Comparison of ENCODE assay signal across 20 cellular contexts in genomic region chr2:37181726-37182684, GRCh38. TPM values are rescaled to one million over a fixed set of nuclear protein-coding genes. Genes with fewer than 3 reads are reported as not detected.
DNase-seq lines count a peak whose midpoint lies in the region; ATAC-seq and TF ChIP-seq lines count a peak whose summit lies in the region.
"Had no signal": no experiment of that assay in that cellular context is flagged by ENCODE, and none has a peak within 500 bp of the region (broad histone marks: within the 10 kb centered on the region; RNA-seq: fewer than 3 reads in every experiment).

No MANE protein-coding gene starts in this region.

- no peaks in the 10 kb centered on the region for H3K9me3 Mint-ChIP-seq in Caco-2 (ENCODE audit: unreplicated experiment)
- H3K9me3 Mint-ChIP-seq: naive thymus-derived CD4-positive, alpha-beta T cell; T-cell had no signal

- H3K4me1 Mint-ChIP-seq in Caco-2 (ENCODE audit: low read depth, unreplicated experiment): peaks cover 25% of the 10 kb centered on the region
- H3K4me1 Mint-ChIP-seq: naive thymus-derived CD4-positive, alpha-beta T cell; T-cell had no signal

- no peaks in the 10 kb centered on the region for H3K79me1 ChIP-seq in mesendoderm (ENCODE audit: low read length)

- H3K4me3 ChIP-seq in Caco-2 (ENCODE audit: low read depth, low read length) (no peak overlapping the region), astrocyte of the spinal cord (ENCODE audit: low read depth, low read length) (no peak overlapping the region), mesendoderm (ENCODE audit: low read length) (no peak overlapping the region), adrenal gland (no peak overlapping the region)
- H3K4me3 ChIP-seq: coronary artery, esophagus muscularis mucosa, left ventricle myocardium inferior, right atrium auricular region had no signal

- peak overlapping the region; percentile 5 for H2BK5ac ChIP-seq in mesendoderm (ENCODE audit: low read length)

- H3K27me3 ChIP-seq in Caco-2 (replicated peaks; ENCODE audit: control insufficient read depth, insufficient read depth, low read length): no peaks in the 10 kb centered on the region
- no peaks in the 10 kb centered on the region for H3K27me3 ChIP-seq in mesendoderm (ENCODE audit: insufficient read depth, low read length, poor library complexity)
- H3K27me3 ChIP-seq in foreskin keratinocyte: no peaks in the 10 kb centered on the region
- no peaks in the 10 kb centered on the region for H3K27me3 ChIP-seq in adrenal gland
- H3K27me3 ChIP-seq: right atrium auricular region had no signal

- H3K4me2 ChIP-seq in mesendoderm (ENCODE audit: low read length): no peak overlapping the region

- peaks cover 6% of the 10 kb centered on the region for H3K4me1 ChIP-seq in Caco-2
- peaks cover 4% of the 10 kb centered on the region for H3K4me1 ChIP-seq in mesendoderm (ENCODE audit: control insufficient read depth, low read depth, low read length)
- H3K4me1 ChIP-seq in foreskin keratinocyte: peaks cover 6% of the 10 kb centered on the region
- no peaks in the 10 kb centered on the region for H3K4me1 ChIP-seq in adrenal gland (replicated peaks in 1 of 2)
- H3K4me1 ChIP-seq: esophagus muscularis mucosa, left ventricle myocardium inferior, right atrium auricular region had no signal

- H2BK120ac ChIP-seq in mesendoderm (ENCODE audit: low read depth, low read length): peak overlapping the region; percentile 89

- H3K18ac ChIP-seq in mesendoderm (ENCODE audit: low read length): peak overlapping the region; percentile 80

- H3K27ac ChIP-seq in mesendoderm (ENCODE audit: low read depth, low read length): peak overlapping the region; percentile 86
- no peak overlapping the region for H3K27ac ChIP-seq in foreskin keratinocyte
- H3K27ac ChIP-seq in adrenal gland: no peak overlapping the region
- H3K27ac ChIP-seq: coronary artery, esophagus muscularis mucosa, left ventricle myocardium inferior, right atrium auricular region had no signal

- TF ChIP-seq POLR2A in adrenal gland (IDR thresholded peaks at IDR 0.05): no peak

- H3K23ac ChIP-seq in mesendoderm (ENCODE audit: low read length): no peak overlapping the region

- peak overlapping the region; percentile 17 for H3K27ac Mint-ChIP-seq in Caco-2 (ENCODE audit: unreplicated experiment)
- H3K27ac Mint-ChIP-seq: naive thymus-derived CD4-positive, alpha-beta T cell; T-cell had no signal

- DNase-seq in Caco-2: no peak
- DNase-seq in HT-29 (ENCODE audit: low spot score): peak; percentile 26
- DNase-seq in astrocyte of the spinal cord (ENCODE audit: low read depth, low spot score): peak; percentile 8
- DNase-seq in mesendoderm: peak; percentile 87
- no peak for DNase-seq in foreskin keratinocyte
- no peak for DNase-seq in adrenal gland
- DNase-seq in mesenteric fat pad (ENCODE audit: low spot score): no peak
- no peak for DNase-seq in activated gamma-delta T cell (lab: John Stamatoyannopoulos, UW)
- DNase-seq: anterior cingulate cortex; hippocampal formation; left ventricle myocardium inferior; naive thymus-derived CD4-positive, alpha-beta T cell; NCI-H2081 treated with DMSO at 0.1 percent for 48 hours; NCI-H82; stimulated activated CD4-positive, alpha-beta T cell treated with anti-CD3 and anti-CD28 coated beads, Interleukin-2, amount 100 ng/mL, for 24 hours; T-cell had no signal

- peak overlapping the region; percentile 76 for H4K8ac ChIP-seq in mesendoderm (ENCODE audit: low read depth, low read length)

- peak overlapping the region; percentile 62 for H3K4ac ChIP-seq in mesendoderm (ENCODE audit: low read depth, low read length)

- peak overlapping the region; percentile 35 for H3K56ac ChIP-seq in mesendoderm (ENCODE audit: low read length)

- no TSS peak for BruUV-seq in Caco-2 (replicated peaks; lab: Mats Ljungman, UMichigan)

- no CpG with 5 or more reads among the region's 17 CpGs for WGBS in mesendoderm (ENCODE audit: extremely low coverage, insufficient coverage, low lambda C conversion rate)
- WGBS in adrenal gland, 4 donors: 77 to 85% (median 79%) methylated on average over 17 of the region's 17 CpGs

- no peaks in the 10 kb centered on the region for H3K27me3 Mint-ChIP-seq in Caco-2 (ENCODE audit: insufficient read depth, unreplicated experiment)

- TF ChIP-seq CTCF in Caco-2 (IDR thresholded peaks at IDR 0.05; ENCODE audit: insufficient read depth in 1 of 2, low read depth in 1 of 2, low read length in 1 of 2, severe bottlenecking in 1 of 2, unreplicated experiment in 1 of 2): no peak
- TF ChIP-seq CTCF in astrocyte of the spinal cord (IDR thresholded peaks at IDR 0.05; ENCODE audit: low read depth, low read length): no peak
- TF ChIP-seq CTCF in foreskin keratinocyte (conservative IDR thresholded peaks at IDR 0.05): no peak
- TF ChIP-seq CTCF in adrenal gland (IDR thresholded peaks at IDR 0.05): no peak

- in situ Hi-C loops in astrocyte of the spinal cord (cut with HindIII; ENCODE audit: low sequenced_read_pairs): no loop called here

- CTCF ChIA-PET in Caco-2 (lab: Charles Lee): no interaction called here

- intact Hi-C loops in Caco-2 (cut with micrococcal nuclease; ENCODE audit: unreplicated experiment): no loop called here
- intact Hi-C loops in adrenal gland (cut with DNase I): no loop called here

- H4K5ac ChIP-seq in mesendoderm (ENCODE audit: low read length): no peak overlapping the region

- ATAC-seq in foreskin keratinocyte: no peak
- ATAC-seq: naive thymus-derived CD4-positive, alpha-beta T cell; T-cell had no signal

- H3K9me3 ChIP-seq in Caco-2 (no peaks in the 10 kb centered on the region), adrenal gland (replicated peaks in 1 of 3) (no peaks in the 10 kb centered on the region)
- H3K9me3 ChIP-seq: esophagus muscularis mucosa, left ventricle myocardium inferior, right atrium auricular region had no signal

- H3K36me3 ChIP-seq in Caco-2 (ENCODE audit: control insufficient read depth, insufficient read depth, low read length) (no peaks in the 10 kb centered on the region), mesendoderm (ENCODE audit: control insufficient read depth, insufficient read depth, low read length) (no peaks in the 10 kb centered on the region), adrenal gland (replicated peaks in 1 of 2) (no peaks in the 10 kb centered on the region)
- H3K36me3 ChIP-seq: esophagus muscularis mucosa, left ventricle myocardium inferior, right atrium auricular region had no signal

- H2AK5ac ChIP-seq in mesendoderm (ENCODE audit: low read length): no peak overlapping the region

- peak overlapping the region; percentile 9 for H3K9ac ChIP-seq in mesendoderm (ENCODE audit: low read length)

- H3K36me3 Mint-ChIP-seq in Caco-2 (ENCODE audit: insufficient read depth, unreplicated experiment): no peaks in the 10 kb centered on the region
- H3K36me3 Mint-ChIP-seq: naive thymus-derived CD4-positive, alpha-beta T cell; T-cell had no signal

- no peak overlapping the region for H2BK15ac ChIP-seq in mesendoderm (replicated peaks; ENCODE audit: low read depth)

- POLR2A ChIA-PET in Caco-2 (lab: Charles Lee): no interaction called here

- no peaks in the 10 kb centered on the region for H3K79me2 ChIP-seq in mesendoderm (ENCODE audit: control insufficient read depth, insufficient read depth, low read length)

- H3K4me3 Mint-ChIP-seq in Caco-2 (ENCODE audit: unreplicated experiment): peak overlapping the region; percentile 5
- H3K4me3 Mint-ChIP-seq: naive thymus-derived CD4-positive, alpha-beta T cell; T-cell had no signal

RNA-seq across cellular contexts. Expression of gene SULT6B1, which starts 6.5 kb away (rescaled TPM):
- total RNA-seq in Caco-2 (2022) (not detected in 2 replicates), foreskin keratinocyte (not detected in 2 replicates), adrenal gland (not detected), mesenteric fat pad (not detected)
- total RNA-seq in HT-29 (2014; rRNA removed; shearing (Covaris generic)): not detected in 2 replicates
- polyA plus RNA-seq in mesendoderm (2013, experiment 1 of 2): not detected
- polyA plus RNA-seq in mesendoderm (2013, experiment 2 of 2): 0.04 TPM
- polyA plus RNA-seq in foreskin keratinocyte (not detected in 2 replicates), adrenal gland (not detected)
- total RNA-seq: activated CD8-positive, alpha-beta memory T cell treated with anti-CD3 and anti-CD28 coated beads for 36 hours; esophagus muscularis mucosa; left ventricle myocardium inferior; naive thymus-derived CD4-positive, alpha-beta T cell; right atrium auricular region; T-cell had no signal
- polyA plus RNA-seq: naive thymus-derived CD4-positive, alpha-beta T cell had no signal

RNA-seq across cellular contexts. Expression of gene CEBPZOS, which starts 14.3 kb away (rescaled TPM):
- total RNA-seq in Caco-2 (2022) (55.3 and 56.0 TPM in 2 replicates), foreskin keratinocyte (22.7 and 22.9 TPM in 2 replicates), adrenal gland (10 to 100 TPM; 27.9 to 84.6 (median 54.3) TPM), mesenteric fat pad (40.2 TPM)
- total RNA-seq in HT-29 (2014; rRNA removed; shearing (Covaris generic)): 20.1 and 26.7 TPM in 2 replicates
- polyA plus RNA-seq in mesendoderm (2013, experiment 1 of 2): 23.4 TPM
- polyA plus RNA-seq in mesendoderm (2013, experiment 2 of 2): 21.8 TPM
- polyA plus RNA-seq in foreskin keratinocyte (27.5 and 31.4 TPM in 2 replicates), adrenal gland (100 to 1,000 TPM in 1 of 3 donors, 10 to 100 TPM in 2; 74.8 to 186 (median 90.0) TPM)

RNA-seq across cellular contexts. Expression of gene EIF2AK2, which starts 25.2 kb away (rescaled TPM):
- total RNA-seq in Caco-2 (2022): 41.7 and 50.1 TPM in 2 replicates
- total RNA-seq in HT-29 (2014; rRNA removed; shearing (Covaris generic)): 11.7 and 14.5 TPM in 2 replicates
- 28.3 TPM for polyA plus RNA-seq in mesendoderm (2013, experiment 1 of 2)
- polyA plus RNA-seq in mesendoderm (2013, experiment 2 of 2): 27.0 TPM
- 81.2 and 81.3 TPM in 2 replicates for total RNA-seq in foreskin keratinocyte
- polyA plus RNA-seq in foreskin keratinocyte: 16.4 and 21.0 TPM in 2 replicates
- 10 to 100 TPM; 17.3 to 48.5 (median 35.9) TPM for total RNA-seq in adrenal gland
- polyA plus RNA-seq in adrenal gland: 10 to 100 TPM in 1 of 3 donors, 1 to 10 TPM in 2; 5.6 to 35.4 (median 7.7) TPM
- total RNA-seq in mesenteric fat pad: 56.2 TPM

RNA-seq across cellular contexts. Expression of gene CEBPZ, which starts 49.4 kb away (rescaled TPM):
- total RNA-seq in Caco-2 (2022): 93.3 and 95.4 TPM in 2 replicates
- total RNA-seq in HT-29 (2014; rRNA removed; shearing (Covaris generic)): 23.0 and 27.0 TPM in 2 replicates
- polyA plus RNA-seq in mesendoderm (2013, experiment 1 of 2): 101 TPM
- polyA plus RNA-seq in mesendoderm (2013, experiment 2 of 2): 105 TPM
- 58.3 and 65.0 TPM in 2 replicates for total RNA-seq in foreskin keratinocyte
- polyA plus RNA-seq in foreskin keratinocyte: 50.2 and 56.3 TPM in 2 replicates
- total RNA-seq in adrenal gland: 10 to 100 TPM; 27.2 to 82.4 (median 53.4) TPM
- polyA plus RNA-seq in adrenal gland: 10 to 100 TPM; 75.7 to 89.8 (median 78.8) TPM
- total RNA-seq in mesenteric fat pad: 45.6 TPM

RNA-seq across cellular contexts. Expression of gene NDUFAF7, which starts 49.5 kb away (rescaled TPM):
- total RNA-seq in Caco-2 (2022) (34.3 and 38.0 TPM in 2 replicates), foreskin keratinocyte (11.7 and 12.0 TPM in 2 replicates), adrenal gland (10 to 100 TPM; 15.4 to 35.7 (median 24.0) TPM), mesenteric fat pad (14.6 TPM)
- 11.5 and 11.6 TPM in 2 replicates for total RNA-seq in HT-29 (2014; rRNA removed; shearing (Covaris generic))
- 14.8 TPM for polyA plus RNA-seq in mesendoderm (2013, experiment 1 of 2)
- polyA plus RNA-seq in mesendoderm (2013, experiment 2 of 2): 14.3 TPM
- polyA plus RNA-seq in foreskin keratinocyte (7.4 and 8.7 TPM in 2 replicates), adrenal gland (10 to 100 TPM; 31.9 to 42.5 (median 31.9) TPM)

Comparison
In these comparisons a context has a peak if more than half of its experiments do, and no peak if none do; other contexts are left out.
1. DNase-seq: peak in HT-29 (single experiment), astrocyte of the spinal cord (single experiment) and mesendoderm (single experiment); none in Caco-2 (0 of 2), foreskin keratinocyte (0 of 2), adrenal gland (0 of 7), mesenteric fat pad (single experiment) and activated gamma-delta T cell (single experiment).